ENCODE assay signal across 8 cellular contexts in the genomic region with DNA sequence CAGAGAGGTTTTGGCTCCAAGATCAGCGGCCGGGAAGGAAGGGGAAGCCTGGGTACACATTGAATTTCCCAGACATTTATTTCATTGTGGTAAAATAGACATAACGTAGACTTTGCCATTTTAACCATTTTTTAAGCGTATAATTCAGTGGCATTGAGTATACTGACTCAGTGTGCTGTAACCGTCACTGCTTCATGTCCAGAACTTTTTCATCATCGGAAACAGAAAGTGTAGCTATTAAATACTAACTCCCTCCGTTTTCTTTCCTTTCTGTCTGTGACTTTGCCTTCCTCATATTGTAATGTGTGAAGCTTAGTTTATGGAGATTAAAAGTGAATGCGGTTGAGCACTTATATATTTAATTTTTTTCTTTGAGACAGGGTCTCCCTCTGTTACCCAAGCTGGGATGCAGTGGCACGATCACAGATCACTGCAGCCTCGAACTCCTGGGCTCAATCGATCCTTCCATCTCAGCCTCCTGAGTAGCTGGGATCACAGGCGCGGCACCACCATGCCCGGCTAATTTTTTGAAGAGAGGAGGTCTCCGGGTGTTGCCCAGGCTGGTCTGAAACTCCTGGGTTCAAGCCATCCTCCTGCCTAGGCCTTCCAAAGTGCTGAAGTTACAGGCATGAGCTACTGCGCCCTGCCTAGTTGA. TPM values are rescaled to one million over a fixed set of nuclear protein-coding genes. Genes with fewer than 3 reads are reported as not detected.
DNase-seq lines count a peak whose midpoint lies in the region; ATAC-seq and TF ChIP-seq lines count a peak whose summit lies in the region.

No MANE protein-coding gene starts in this region.

- H3K27ac Mint-ChIP-seq in activated naive CD4-positive, alpha-beta T cell treated with anti-CD3 and anti-CD28 coated beads for 36 hours, result peak overlapping the region; percentile 81

- CTCF ChIA-PET in activated naive CD4-positive, alpha-beta T cell treated with anti-CD3 and anti-CD28 coated beads for 36 hours (lab: Charles Lee), result interaction anchor here (0.6 to 1.5 kb wide), 8 partner anchors 11 to 134 kb away, joined by 3 to 6 read pairs (median 4); partner anchors contain the start of gene MARCHF2

- no peak for DNase-seq in activated naive CD4-positive, alpha-beta T cell treated with anti-CD3 and anti-CD28 coated beads for 36 hours
- DNase-seq in activated naive CD4-positive, alpha-beta T cell treated with anti-CD3 and anti-CD28 coated beads, Interleukin-2, amount 50 U/mL, for 16 hours, result no peak
- DNase-seq in astrocyte of the cerebellum (ENCODE audit: low read depth), result no peak
- DNase-seq in lower lobe of right lung, result no peak
- no peak for DNase-seq in transverse colon
- DNase-seq in mesenteric fat pad (ENCODE audit: low spot score), result no peak
- no peak for DNase-seq in NCI-H526 treated with DMSO at 0.1 percent for 48 hours (lab: John Stamatoyannopoulos, UW)
- DNase-seq in DMS79 (lab: John Stamatoyannopoulos, UW), result no peak

- H3K4me3 Mint-ChIP-seq in activated naive CD4-positive, alpha-beta T cell treated with anti-CD3 and anti-CD28 coated beads for 36 hours, result peak overlapping the region; percentile 95

- H3K4me1 Mint-ChIP-seq in activated naive CD4-positive, alpha-beta T cell treated with anti-CD3 and anti-CD28 coated beads for 36 hours (ENCODE audit: low read depth), result peaks cover 49% of the 10 kb centered on the region

- H3K4me1 ChIP-seq in lower lobe of right lung, result peaks cover 62% of the 10 kb centered on the region
- H3K4me1 ChIP-seq in transverse colon, result peaks cover 32 to 60% (median 48%) of the 10 kb centered on the region in 4 donors

- no peaks in the 10 kb centered on the region for H3K9me3 ChIP-seq in lower lobe of right lung
- H3K9me3 ChIP-seq in transverse colon, result no peaks in the 10 kb centered on the region

- no peak for TF ChIP-seq EP300 in transverse colon (IDR thresholded peaks at IDR 0.05; ENCODE audit: low read depth)

- H3K27ac ChIP-seq in lower lobe of right lung (peak overlapping the region; percentile 99), transverse colon (peak overlapping the region; percentile 95 to 99 (median 96))

- no peaks in the 10 kb centered on the region for H3K27me3 Mint-ChIP-seq in activated naive CD4-positive, alpha-beta T cell treated with anti-CD3 and anti-CD28 coated beads for 36 hours (ENCODE audit: low read depth)

- H3K9me3 Mint-ChIP-seq in activated naive CD4-positive, alpha-beta T cell treated with anti-CD3 and anti-CD28 coated beads for 36 hours, result no peaks in the 10 kb centered on the region

- H3K27me3 ChIP-seq in lower lobe of right lung (ENCODE audit: low read depth) (no peaks in the 10 kb centered on the region), transverse colon (no peaks in the 10 kb centered on the region)

- ATAC-seq in lower lobe of right lung, result no peak

- intact Hi-C loops in activated naive CD4-positive, alpha-beta T cell treated with anti-CD3 and anti-CD28 coated beads for 36 hours (cut with micrococcal nuclease), result loop anchor here (5.0 to 10.0 kb wide), 2 partner anchors 36 to 441 kb away; partner anchors contain the start of gene ELAVL1
- intact Hi-C loops in lower lobe of right lung (cut with DNase I) (no loop called here), transverse colon (cut with DNase I; ENCODE audit: low total_unique reads) (loop anchor here (10.0 kb wide), 1 partner anchor 81 kb away; the partner anchor contains the start of gene ANGPTL4)

- in situ Hi-C loops in astrocyte of the cerebellum (cut with HindIII; ENCODE audit: low sequenced_read_pairs), result loop anchor here (5.0 kb wide), 1 partner anchor 74 kb away; no protein-coding TSS in a partner anchor
- in situ Hi-C loops in transverse colon (cut with MboI; ENCODE audit: low pct_ligation_motif_present in 1 of 4, low pct_unique_long_range_greater_than_20kb in 1 of 4, low sequenced_read_pairs in 3 of 4), result no loop called here

- TF ChIP-seq CTCF in astrocyte of the cerebellum (IDR thresholded peaks at IDR 0.05; ENCODE audit: low read depth, low read length, missing control alignments), result no peak
- no peak for TF ChIP-seq CTCF in lower lobe of right lung (IDR thresholded peaks at IDR 0.05)
- TF ChIP-seq CTCF in transverse colon (IDR thresholded peaks at IDR 0.05), result no peak

- WGBS in transverse colon (ENCODE audit: low coverage in 1 of 2), 2 donors, result 27 to 40% methylated on average over 1 to 16 of the region's 16 CpGs

- H3K36me3 Mint-ChIP-seq in activated naive CD4-positive, alpha-beta T cell treated with anti-CD3 and anti-CD28 coated beads for 36 hours (ENCODE audit: low read depth), result peaks cover 27% of the 10 kb centered on the region

- no peak for TF ChIP-seq POLR2A in transverse colon (IDR thresholded peaks at IDR 0.05)

- H3K4me3 ChIP-seq in astrocyte of the cerebellum (ENCODE audit: low read depth, low read length), result peak overlapping the region; percentile 92
- peak overlapping the region; percentile 100 for H3K4me3 ChIP-seq in lower lobe of right lung
- peak overlapping the region; percentile 92 to 99 (median 96) for H3K4me3 ChIP-seq in transverse colon

- H3K36me3 ChIP-seq in lower lobe of right lung (peaks cover 15% of the 10 kb centered on the region), transverse colon (no peaks in the 10 kb centered on the region)

RNA-seq across cellular contexts. Expression of gene HNRNPM, which starts 1.4 kb away (rescaled TPM):
- 100 to 1,000 TPM; 151 to 169 TPM for total RNA-seq in activated naive CD4-positive, alpha-beta T cell treated with anti-CD3 and anti-CD28 coated beads for 36 hours
- total RNA-seq in lower lobe of right lung (152 TPM), transverse colon (100 to 1,000 TPM in 2 of 4 donors, 10 to 100 TPM in 2; 72.2 to 164 (median 101) TPM), mesenteric fat pad (145 TPM)

RNA-seq across cellular contexts. Expression of gene MARCHF2, which starts 33.1 kb away (rescaled TPM):
- total RNA-seq in activated naive CD4-positive, alpha-beta T cell treated with anti-CD3 and anti-CD28 coated beads for 36 hours, result 10 to 100 TPM in 1 of 2 experiments, 1 to 10 TPM in 1; 9.2 to 10.3 TPM
- total RNA-seq in lower lobe of right lung (60.1 TPM), transverse colon (100 to 1,000 TPM in 2 of 4 donors, 10 to 100 TPM in 2; 86.1 to 381 (median 118) TPM), mesenteric fat pad (101 TPM)

RNA-seq across cellular contexts. Expression of gene RAB11B, which starts 56.0 kb away (rescaled TPM):
- total RNA-seq in activated naive CD4-positive, alpha-beta T cell treated with anti-CD3 and anti-CD28 coated beads for 36 hours, result 10 to 100 TPM; 61.9 to 69.6 TPM
- 101 TPM for total RNA-seq in lower lobe of right lung
- total RNA-seq in transverse colon, result 100 to 1,000 TPM in 1 of 4 donors, 10 to 100 TPM in 3; 48.6 to 159 (median 56.1) TPM
- 100 TPM for total RNA-seq in mesenteric fat pad

RNA-seq across cellular contexts. Expression of gene PRAM1, which starts 56.3 kb away (rescaled TPM):
- total RNA-seq in activated naive CD4-positive, alpha-beta T cell treated with anti-CD3 and anti-CD28 coated beads for 36 hours, result under 1 TPM; 0.40 to 0.45 TPM
- total RNA-seq in lower lobe of right lung (52.2 TPM), transverse colon (1 to 10 TPM in 1 of 4 donors, under 1 TPM in 1, not detected in 2; 0.95 to 6.4 TPM), mesenteric fat pad (4.5 TPM)
